In the genomic region with DNA sequence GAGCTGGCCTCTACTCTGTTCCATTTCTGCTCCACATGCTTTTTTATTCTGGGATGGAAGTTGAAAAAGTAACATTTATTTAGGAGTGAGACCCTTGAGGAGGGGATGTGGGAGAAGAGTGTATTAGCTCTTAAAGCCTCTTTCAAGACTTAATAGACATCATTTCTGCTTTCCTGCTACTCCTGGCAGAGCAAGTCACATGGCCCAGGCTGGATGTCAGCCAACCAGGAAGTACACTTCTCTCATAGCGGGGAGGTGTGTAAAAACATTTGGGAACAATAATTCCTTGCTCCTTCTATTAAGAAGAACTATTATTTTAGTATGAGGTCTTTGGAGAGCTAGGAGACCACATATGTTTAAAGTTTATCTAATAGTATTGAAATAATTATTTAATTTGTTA, we compare ENCODE assay signal across 13 cellular contexts. TPM values are rescaled to one million over a fixed set of nuclear protein-coding genes. Genes with fewer than 3 reads are reported as not detected.
DNase-seq lines count a peak whose midpoint lies in the region; ATAC-seq lines count a peak whose summit lies in the region.
"Had no signal": no experiment of that assay in that cellular context is flagged by ENCODE, and none has a peak within 500 bp of the region (broad histone marks: within the 10 kb centered on the region; RNA-seq: fewer than 3 reads in every experiment).

No MANE protein-coding gene starts in this region.

- ATAC-seq in GM19395 (IDR thresholded peaks at IDR 0.05; ENCODE audit: unreplicated experiment): no peak
- ATAC-seq in GM19328 (IDR thresholded peaks at IDR 0.05; ENCODE audit: unreplicated experiment): no peak

- H2AFZ ChIP-seq in ACC112 (ENCODE audit: low read length, unreplicated experiment): peak overlapping the region; percentile 51

- H3K79me2 ChIP-seq in ACC112 (ENCODE audit: control insufficient read depth, insufficient read depth, low read length, unreplicated experiment): no peaks in the 10 kb centered on the region

- H3K27me3 ChIP-seq in ACC112 (ENCODE audit: insufficient read depth, low read length) (no peaks in the 10 kb centered on the region), SJCRH30 (no peaks in the 10 kb centered on the region)
- H3K27me3 ChIP-seq: upper lobe of left lung had no signal

- H3K36me3 ChIP-seq in ACC112 (ENCODE audit: insufficient read depth, low read length) (no peaks in the 10 kb centered on the region), SJCRH30 (no peaks in the 10 kb centered on the region)
- H3K36me3 ChIP-seq: upper lobe of left lung had no signal

- no peaks in the 10 kb centered on the region for H3K9me3 ChIP-seq in SJCRH30 (replicated peaks)
- H3K9me3 ChIP-seq: upper lobe of left lung had no signal

- H3K27ac ChIP-seq in ACC112 (ENCODE audit: low read depth, low read length) (no peak overlapping the region), SJCRH30 (no peak overlapping the region)
- H3K27ac ChIP-seq: upper lobe of left lung had no signal

- peak; percentile 36 for DNase-seq in H4 (ENCODE audit: low spot score)
- DNase-seq in SJCRH30: peak; percentile 41 to 46
- DNase-seq in iris pigment epithelial cell (ENCODE audit: low read depth): peak; percentile 66
- DNase-seq in NCI-H1092 treated with DMSO at 0.1 percent for 48 hours (lab: John Stamatoyannopoulos, UW): no peak
- DNase-seq in SHP77 treated with DMSO at 0.1 percent for 48 hours (lab: John Stamatoyannopoulos, UW): no peak
- DNase-seq: central memory CD4-positive, alpha-beta T cell; nephron progenitor cell; stimulated activated CD4-positive, alpha-beta T cell treated with anti-CD3 and anti-CD28 coated beads, Interleukin-4, amount 100 ng/mL, for 24 hours had no signal

- H3K4me1 ChIP-seq in ACC112 (ENCODE audit: control insufficient read depth, insufficient read depth, low read length, unreplicated experiment): peaks cover under 1% of the 10 kb centered on the region
- H3K4me1 ChIP-seq in SJCRH30: no peaks in the 10 kb centered on the region
- H3K4me1 ChIP-seq: upper lobe of left lung had no signal

- H3K4me3 ChIP-seq in ACC112 (ENCODE audit: low read depth, low read length) (no peak overlapping the region), SJCRH30 (no peak overlapping the region)
- H3K4me3 ChIP-seq: upper lobe of left lung had no signal

RNA-seq across cellular contexts. Expression of a gene that starts 40.6 kb away (rescaled TPM):
- not detected in 2 replicates for total RNA-seq in H4 (2014; rRNA removed; shearing (Covaris generic))
- not detected in 2 replicates for total RNA-seq in SJCRH30 (2014; rRNA removed; shearing (Covaris generic))
- total RNA-seq: glomerular endothelial cell had no signal

Comparison
In these comparisons a context has a peak if more than half of its experiments do, and no peak if none do; other contexts are left out.
1. DNase-seq: peak in H4 (single experiment), SJCRH30 (2 of 2) and iris pigment epithelial cell (single experiment); none in NCI-H1092 treated with DMSO at 0.1 percent for 48 hours (single experiment) and SHP77 treated with DMSO at 0.1 percent for 48 hours (single experiment).